Comparison of ENCODE assay signal across 31 cellular contexts in genomic region chr10:97729014-97729413, GRCh38. TPM values are rescaled to one million over a fixed set of nuclear protein-coding genes. Genes with fewer than 3 reads are reported as not detected.
"Had no signal": no experiment of that assay in that cellular context is flagged by ENCODE, and none has a peak within 500 bp of the region (broad histone marks: within the 10 kb centered on the region; RNA-seq: fewer than 3 reads in every experiment).

No MANE protein-coding gene starts in this region.

- H2AFZ ChIP-seq: PC-9 had no signal

- H3K4me3 ChIP-seq: body of pancreas, breast epithelium, coronary artery, PC-9 had no signal

- H3K27me3 ChIP-seq: body of pancreas, breast epithelium had no signal

- H3K27ac ChIP-seq: body of pancreas, breast epithelium, coronary artery, PC-9 had no signal

- H3K4me1 ChIP-seq: breast epithelium had no signal

- ATAC-seq: activated CD4-positive, alpha-beta T cell treated with anti-CD3 and anti-CD28 coated beads for 36 hours; activated CD8-positive, alpha-beta T cell treated with anti-CD3 and anti-CD28 coated beads, Interleukin-2, amount 10 ng/mL, durations not matched to agents 7 days and 5 days; body of pancreas; SK-N-SH treated with all-trans-retinoic acid at 6 μM for 48 hours had no signal

- H3K36me3 ChIP-seq: breast epithelium had no signal

- H3K9me3 ChIP-seq: body of pancreas, breast epithelium had no signal

- H3K4me2 ChIP-seq: PC-9 had no signal

- DNase-seq: activated CD4-positive, alpha-beta T cell treated with anti-CD3 and anti-CD28 coated beads for 36 hours; activated CD4-positive, alpha-beta T cell treated with anti-CD3 and anti-CD28 coated beads, Interleukin-2, amount 10 ng/mL, durations not matched to agents 7 days and 5 days; activated CD4-positive, alpha-beta T cell treated with anti-CD3 and anti-CD28 coated beads, Interleukin-2, amount 50 U/mL, for 48 hours; activated CD8-positive, alpha-beta T cell treated with anti-CD3 and anti-CD28 coated beads, Interleukin-2, amount 10 ng/mL, durations not matched to agents 7 days and 5 days; activated gamma-delta T cell; activated naive CD4-positive, alpha-beta T cell treated with Interleukin-2 at 50 U/mL for 16 hours; activated naive CD8-positive, alpha-beta T cell treated with anti-CD3 and anti-CD28 coated beads, Interleukin-2, amount 10 ng/mL, durations not matched to agents 7 days and 5 days; activated T-cell treated with anti-CD3 and anti-CD28 coated beads, Interleukin-2, amount 50 U/mL, for 24 hours; amygdala; body of pancreas; NCI-H1105; NCI-H1417 treated with DMSO at 0.1 percent for 48 hours; NCI-H1694; NCI-H1930; NCI-H2081 treated with DMSO at 0.1 percent for 48 hours; NCI-H226; NCI-H446 treated with DMSO at 0.1 percent for 48 hours; NCI-H524; NCI-H69; NCI-H82; PC-9; Right ventricle myocardium superior; T1000 had no signal

RNA-seq across cellular contexts. Expression of gene SFRP5, which starts 42.8 kb away (rescaled TPM):
- total RNA-seq: activated CD4-positive, alpha-beta T cell treated with anti-CD3 and anti-CD28 coated beads for 36 hours; activated CD4-positive, alpha-beta T cell treated with anti-CD3 and anti-CD28 coated beads, Interleukin-2, amount 10 ng/mL, durations not matched to agents 7 days and 5 days; activated T-helper 2 cell treated with anti-CD3 and anti-CD28 coated beads, Interferon-gamma antibody, Interleukin-2, Interleukin-4, amounts not matched to agents 10 μg/mL and 5 μg/mL and 100 μg/mL, durations not matched to agents 14 hours and 24 hours and 36 hours; M059J; OCI-LY7; PC-9; T-helper 1 cell treated with Interleukin-12 subunit alpha and Interleukin-12 subunit beta and Interleukin-4 antibody, amounts not matched to agents 30 ng/mL and 1 ng/mL, for 36 hours; T-helper 2 cell treated with Interferon-gamma antibody and Interleukin-4, amounts not matched to agents 100 ng/mL and 5 ng/mL, for 36 hours had no signal
